Comparison of ENCODE assay signal across 10 cellular contexts in the genomic region with DNA sequence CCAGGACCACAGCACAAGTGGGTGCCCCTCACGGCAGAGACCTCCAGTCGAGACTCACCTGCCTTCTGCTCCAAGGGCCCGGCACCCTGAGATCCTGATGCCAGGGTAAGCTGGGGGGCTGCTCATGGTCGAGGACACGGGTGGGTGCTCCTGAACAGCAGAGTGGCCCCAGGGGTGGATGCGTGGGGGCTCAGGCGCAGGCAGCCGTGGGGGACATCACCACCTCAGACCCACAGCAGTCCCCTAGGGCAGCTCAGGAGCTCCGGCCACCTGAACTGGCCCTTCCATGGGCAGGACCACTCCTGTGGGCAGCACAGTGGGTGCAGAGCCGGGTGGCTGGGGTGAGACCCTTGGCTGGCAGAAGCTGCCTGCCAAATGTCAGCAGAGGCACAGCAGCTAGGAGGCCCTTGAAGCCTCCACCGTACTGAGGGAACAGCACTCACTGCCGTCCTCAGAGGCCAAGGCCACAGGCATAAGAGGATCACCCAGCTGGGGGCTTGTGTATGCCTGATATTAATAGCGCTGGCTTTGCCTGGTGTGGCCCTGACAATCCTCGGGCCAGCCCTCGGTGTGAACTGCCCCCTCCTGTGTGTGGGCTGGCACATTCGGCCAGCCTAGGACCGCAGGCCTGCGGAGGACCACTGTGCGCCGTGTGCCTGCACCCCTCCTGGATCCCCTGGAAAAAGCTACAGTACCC. TPM values are rescaled to one million over a fixed set of nuclear protein-coding genes. Genes with fewer than 3 reads are reported as not detected.
DNase-seq lines count a peak whose midpoint lies in the region; ATAC-seq and TF ChIP-seq lines count a peak whose summit lies in the region.
"Had no signal": no experiment of that assay in that cellular context is flagged by ENCODE, and none has a peak within 500 bp of the region (broad histone marks: within the 10 kb centered on the region; RNA-seq: fewer than 3 reads in every experiment).

No MANE protein-coding gene starts in this region.

- H3K9me2 ChIP-seq in OCI-LY1 (ENCODE audit: low read depth, low read length): no peaks in the 10 kb centered on the region

- no peak for TF ChIP-seq POLR2A in testis (IDR thresholded peaks at IDR 0.05)

- H3K9ac ChIP-seq in OCI-LY1 (ENCODE audit: low read length) (no peak overlapping the region), mucosa of rectum (ENCODE audit: low read depth in 1 of 2, low read length in 2 of 2) (peak overlapping the region; percentile 14 to 40)

- ATAC-seq in GM18861 (IDR thresholded peaks at IDR 0.05; ENCODE audit: unreplicated experiment) (no peak), HG03196 (IDR thresholded peaks at IDR 0.05; ENCODE audit: unreplicated experiment) (no peak)
- ATAC-seq: activated CD8-positive, alpha-beta T cell treated with anti-CD3 and anti-CD28 coated beads for 36 hours had no signal

- no peaks in the 10 kb centered on the region for H3K27me3 ChIP-seq in OCI-LY1 (ENCODE audit: insufficient read depth, low read length)
- H3K27me3 ChIP-seq in effector memory CD4-positive, alpha-beta T cell (replicated peaks; ENCODE audit: control insufficient read depth, insufficient read depth, low read length, poor library complexity, severe bottlenecking): no peaks in the 10 kb centered on the region
- no peaks in the 10 kb centered on the region for H3K27me3 ChIP-seq in mucosa of rectum (ENCODE audit: control insufficient read depth in 2 of 2, insufficient read depth in 2 of 2, low read length in 2 of 2)
- H3K27me3 ChIP-seq in testis: no peaks in the 10 kb centered on the region

- H3K36me3 ChIP-seq in OCI-LY1 (ENCODE audit: insufficient read depth, low read length): no peaks in the 10 kb centered on the region; the same call in 1 of the 2 replicates
- peaks cover 3% of the 10 kb centered on the region for H3K36me3 ChIP-seq in effector memory CD4-positive, alpha-beta T cell (ENCODE audit: control insufficient read depth, insufficient read depth, low read length)
- peaks cover 0 to 11% of the 10 kb centered on the region in 2 donors for H3K36me3 ChIP-seq in mucosa of rectum (ENCODE audit: control insufficient read depth in 2 of 2, insufficient read depth in 2 of 2, low read length in 2 of 2)
- H3K36me3 ChIP-seq in testis (ENCODE audit: low read depth, missing control alignments): no peaks in the 10 kb centered on the region

- intact Hi-C loops in testis (cut with DNase I; ENCODE audit: low total_unique reads): no loop called here

- no peak for DNase-seq in effector memory CD4-positive, alpha-beta T cell
- DNase-seq in testis: peak; percentile 57
- no peak for DNase-seq in KBM-7
- no peak for DNase-seq in GF-D8 (lab: John Stamatoyannopoulos, UW)
- DNase-seq: activated CD8-positive, alpha-beta T cell treated with anti-CD3 and anti-CD28 coated beads for 36 hours; NCI-H524 treated with DMSO at 0.1 percent for 48 hours had no signal

- H3F3A ChIP-seq in OCI-LY1 (ENCODE audit: insufficient read depth, low read length): no peaks in the 10 kb centered on the region

- H3K4me3 ChIP-seq in OCI-LY1 (ENCODE audit: low read depth, low read length, poor library complexity, severe bottlenecking) (no peak overlapping the region), mucosa of rectum (ENCODE audit: low read length in 2 of 2) (no peak overlapping the region), testis (no peak overlapping the region)
- H3K4me3 ChIP-seq in effector memory CD4-positive, alpha-beta T cell (ENCODE audit: insufficient read depth, low read depth, low read length, poor library complexity, severe bottlenecking): no peak overlapping the region

- H3K4me1 ChIP-seq in OCI-LY1 (ENCODE audit: insufficient read depth, low read length, severe bottlenecking) (peaks cover 56% of the 10 kb centered on the region), mucosa of rectum (ENCODE audit: control insufficient read depth in 2 of 2, insufficient read depth in 2 of 2, low read length in 2 of 2) (peaks cover 59 to 65% of the 10 kb centered on the region in 2 donors), testis (peaks cover 80% of the 10 kb centered on the region)
- peaks cover 65% of the 10 kb centered on the region for H3K4me1 ChIP-seq in effector memory CD4-positive, alpha-beta T cell (ENCODE audit: control insufficient read depth, insufficient read depth, low read length, poor library complexity, severe bottlenecking)

- no peak overlapping the region for H3K4me2 ChIP-seq in OCI-LY1 (ENCODE audit: low read length)

- no peaks in the 10 kb centered on the region for H3K79me2 ChIP-seq in OCI-LY1 (ENCODE audit: insufficient read depth, low read length)

- H3K9me3 ChIP-seq in OCI-LY1 (ENCODE audit: low read length) (no peaks in the 10 kb centered on the region), mucosa of rectum (ENCODE audit: control insufficient read depth in 2 of 2, low read length in 2 of 2) (no peaks in the 10 kb centered on the region), testis (no peaks in the 10 kb centered on the region)
- H3K9me3 ChIP-seq in effector memory CD4-positive, alpha-beta T cell (ENCODE audit: control insufficient read depth, low read length): no peaks in the 10 kb centered on the region

- 29 to 43% methylated on average over 4 to 20 of the region's 20 CpGs for WGBS in testis, 2 donors

- no peak for TF ChIP-seq CTCF in OCI-LY1 (IDR thresholded peaks at IDR 0.05; ENCODE audit: low read length)
- no peak for TF ChIP-seq CTCF in testis (IDR thresholded peaks at IDR 0.05)

- H3K27ac ChIP-seq in OCI-LY1 (ENCODE audit: low read depth, low read length, poor library complexity, severe bottlenecking) (peak overlapping the region; percentile 78), mucosa of rectum (ENCODE audit: low read depth in 2 of 2, low read length in 2 of 2) (peak overlapping the region; percentile 75 to 77), testis (peak overlapping the region; percentile 87 to 93)
- peak overlapping the region; percentile 36 for H3K27ac ChIP-seq in effector memory CD4-positive, alpha-beta T cell (ENCODE audit: insufficient read depth, low read length, poor library complexity, severe bottlenecking)

- H2AFZ ChIP-seq in OCI-LY1 (ENCODE audit: low read length): no peak overlapping the region

- in situ Hi-C loops in KBM-7 (cut with MboI; ENCODE audit: low pct_unique_long_range_greater_than_20kb, low sequenced_read_pairs): no loop called here

- H4K20me1 ChIP-seq in OCI-LY1 (ENCODE audit: insufficient read depth, low read length): no peaks in the 10 kb centered on the region

RNA-seq across cellular contexts. Expression of a gene that starts 5.4 kb away (rescaled TPM):
- total RNA-seq in testis: 10 to 100 TPM; 72.6 to 78.0 TPM
- polyA plus RNA-seq in testis (ENCODE audit: insufficient read depth, low read depth, low replicate concordance): 35.0 TPM

RNA-seq across cellular contexts. Expression of a gene that starts 18.9 kb away (rescaled TPM):
- 10 to 100 TPM; 24.5 to 27.6 TPM for total RNA-seq in testis
- 16.7 TPM for polyA plus RNA-seq in testis (ENCODE audit: insufficient read depth, low read depth, low replicate concordance)

RNA-seq across cellular contexts. Expression of a gene that starts 28.6 kb away (rescaled TPM):
- total RNA-seq in testis: 10 to 100 TPM in 1 of 2 donors, 1 to 10 TPM in 1; 6.2 to 10.7 TPM
- 3.9 TPM for polyA plus RNA-seq in testis (ENCODE audit: insufficient read depth, low read depth, low replicate concordance)

RNA-seq across cellular contexts. Expression of a gene that starts 30.1 kb away (rescaled TPM):
- 100 to 1,000 TPM; 107 to 114 TPM for total RNA-seq in testis
- polyA plus RNA-seq in testis (ENCODE audit: insufficient read depth, low read depth, low replicate concordance): 106 TPM

RNA-seq across cellular contexts. Expression of a gene that starts 55.9 kb away (rescaled TPM):
- total RNA-seq in testis: 10 to 100 TPM; 58.2 to 64.8 TPM
- polyA plus RNA-seq in testis (ENCODE audit: insufficient read depth, low read depth, low replicate concordance): 35.6 TPM

Comparison
In these comparisons a context has a peak if more than half of its experiments do, and no peak if none do; other contexts are left out.
1. H3K27ac ChIP-seq: peak in every context shown above with its lines; median percentile 90 in testis; 78 in OCI-LY1; 76 in mucosa of rectum; 36 in effector memory CD4-positive, alpha-beta T cell.